ENCODE assay signal across 1 cellular context in the genomic region with DNA sequence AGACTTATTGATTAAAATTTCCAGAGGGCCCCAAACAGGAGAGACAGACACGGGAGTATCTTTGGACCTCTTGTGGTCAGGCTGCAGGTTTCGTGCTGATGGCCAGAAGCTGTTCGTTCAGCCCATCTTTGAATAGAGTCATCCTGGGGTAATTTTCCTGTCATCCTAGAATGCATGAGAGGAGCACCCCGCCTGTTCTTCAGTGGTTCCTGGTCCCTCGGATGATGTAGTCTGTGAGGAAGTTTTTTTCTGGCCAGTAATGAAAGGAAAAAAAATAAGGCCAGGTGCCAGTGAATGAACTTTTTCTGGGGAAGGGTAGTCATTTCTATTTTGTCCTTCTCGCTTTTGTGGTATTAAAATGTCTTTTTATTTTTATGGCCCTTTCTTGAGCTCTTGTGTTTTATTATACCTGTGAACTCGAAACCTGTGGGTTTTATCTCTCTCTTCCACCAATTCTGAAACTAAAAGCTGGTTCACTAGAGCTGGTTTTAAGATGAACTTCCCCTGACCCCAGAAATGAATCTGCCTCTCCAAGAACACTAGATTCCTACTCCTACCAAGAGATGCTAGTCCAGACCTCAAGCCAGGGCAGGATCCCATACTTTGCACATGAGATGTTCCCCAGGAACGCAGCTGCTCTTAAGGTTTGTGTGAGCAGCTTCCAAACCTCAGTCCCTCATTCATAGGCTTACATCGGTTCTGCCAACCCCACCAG.
TF ChIP-seq lines count a peak whose summit lies in the region.

No MANE protein-coding gene starts in this region.

TF ChIP-seq in H1, 55 proteins besides CTCF, POLR2A, EP300 and RAD21 (continued from another document):
- TF ChIP-seq, protein P1, sequence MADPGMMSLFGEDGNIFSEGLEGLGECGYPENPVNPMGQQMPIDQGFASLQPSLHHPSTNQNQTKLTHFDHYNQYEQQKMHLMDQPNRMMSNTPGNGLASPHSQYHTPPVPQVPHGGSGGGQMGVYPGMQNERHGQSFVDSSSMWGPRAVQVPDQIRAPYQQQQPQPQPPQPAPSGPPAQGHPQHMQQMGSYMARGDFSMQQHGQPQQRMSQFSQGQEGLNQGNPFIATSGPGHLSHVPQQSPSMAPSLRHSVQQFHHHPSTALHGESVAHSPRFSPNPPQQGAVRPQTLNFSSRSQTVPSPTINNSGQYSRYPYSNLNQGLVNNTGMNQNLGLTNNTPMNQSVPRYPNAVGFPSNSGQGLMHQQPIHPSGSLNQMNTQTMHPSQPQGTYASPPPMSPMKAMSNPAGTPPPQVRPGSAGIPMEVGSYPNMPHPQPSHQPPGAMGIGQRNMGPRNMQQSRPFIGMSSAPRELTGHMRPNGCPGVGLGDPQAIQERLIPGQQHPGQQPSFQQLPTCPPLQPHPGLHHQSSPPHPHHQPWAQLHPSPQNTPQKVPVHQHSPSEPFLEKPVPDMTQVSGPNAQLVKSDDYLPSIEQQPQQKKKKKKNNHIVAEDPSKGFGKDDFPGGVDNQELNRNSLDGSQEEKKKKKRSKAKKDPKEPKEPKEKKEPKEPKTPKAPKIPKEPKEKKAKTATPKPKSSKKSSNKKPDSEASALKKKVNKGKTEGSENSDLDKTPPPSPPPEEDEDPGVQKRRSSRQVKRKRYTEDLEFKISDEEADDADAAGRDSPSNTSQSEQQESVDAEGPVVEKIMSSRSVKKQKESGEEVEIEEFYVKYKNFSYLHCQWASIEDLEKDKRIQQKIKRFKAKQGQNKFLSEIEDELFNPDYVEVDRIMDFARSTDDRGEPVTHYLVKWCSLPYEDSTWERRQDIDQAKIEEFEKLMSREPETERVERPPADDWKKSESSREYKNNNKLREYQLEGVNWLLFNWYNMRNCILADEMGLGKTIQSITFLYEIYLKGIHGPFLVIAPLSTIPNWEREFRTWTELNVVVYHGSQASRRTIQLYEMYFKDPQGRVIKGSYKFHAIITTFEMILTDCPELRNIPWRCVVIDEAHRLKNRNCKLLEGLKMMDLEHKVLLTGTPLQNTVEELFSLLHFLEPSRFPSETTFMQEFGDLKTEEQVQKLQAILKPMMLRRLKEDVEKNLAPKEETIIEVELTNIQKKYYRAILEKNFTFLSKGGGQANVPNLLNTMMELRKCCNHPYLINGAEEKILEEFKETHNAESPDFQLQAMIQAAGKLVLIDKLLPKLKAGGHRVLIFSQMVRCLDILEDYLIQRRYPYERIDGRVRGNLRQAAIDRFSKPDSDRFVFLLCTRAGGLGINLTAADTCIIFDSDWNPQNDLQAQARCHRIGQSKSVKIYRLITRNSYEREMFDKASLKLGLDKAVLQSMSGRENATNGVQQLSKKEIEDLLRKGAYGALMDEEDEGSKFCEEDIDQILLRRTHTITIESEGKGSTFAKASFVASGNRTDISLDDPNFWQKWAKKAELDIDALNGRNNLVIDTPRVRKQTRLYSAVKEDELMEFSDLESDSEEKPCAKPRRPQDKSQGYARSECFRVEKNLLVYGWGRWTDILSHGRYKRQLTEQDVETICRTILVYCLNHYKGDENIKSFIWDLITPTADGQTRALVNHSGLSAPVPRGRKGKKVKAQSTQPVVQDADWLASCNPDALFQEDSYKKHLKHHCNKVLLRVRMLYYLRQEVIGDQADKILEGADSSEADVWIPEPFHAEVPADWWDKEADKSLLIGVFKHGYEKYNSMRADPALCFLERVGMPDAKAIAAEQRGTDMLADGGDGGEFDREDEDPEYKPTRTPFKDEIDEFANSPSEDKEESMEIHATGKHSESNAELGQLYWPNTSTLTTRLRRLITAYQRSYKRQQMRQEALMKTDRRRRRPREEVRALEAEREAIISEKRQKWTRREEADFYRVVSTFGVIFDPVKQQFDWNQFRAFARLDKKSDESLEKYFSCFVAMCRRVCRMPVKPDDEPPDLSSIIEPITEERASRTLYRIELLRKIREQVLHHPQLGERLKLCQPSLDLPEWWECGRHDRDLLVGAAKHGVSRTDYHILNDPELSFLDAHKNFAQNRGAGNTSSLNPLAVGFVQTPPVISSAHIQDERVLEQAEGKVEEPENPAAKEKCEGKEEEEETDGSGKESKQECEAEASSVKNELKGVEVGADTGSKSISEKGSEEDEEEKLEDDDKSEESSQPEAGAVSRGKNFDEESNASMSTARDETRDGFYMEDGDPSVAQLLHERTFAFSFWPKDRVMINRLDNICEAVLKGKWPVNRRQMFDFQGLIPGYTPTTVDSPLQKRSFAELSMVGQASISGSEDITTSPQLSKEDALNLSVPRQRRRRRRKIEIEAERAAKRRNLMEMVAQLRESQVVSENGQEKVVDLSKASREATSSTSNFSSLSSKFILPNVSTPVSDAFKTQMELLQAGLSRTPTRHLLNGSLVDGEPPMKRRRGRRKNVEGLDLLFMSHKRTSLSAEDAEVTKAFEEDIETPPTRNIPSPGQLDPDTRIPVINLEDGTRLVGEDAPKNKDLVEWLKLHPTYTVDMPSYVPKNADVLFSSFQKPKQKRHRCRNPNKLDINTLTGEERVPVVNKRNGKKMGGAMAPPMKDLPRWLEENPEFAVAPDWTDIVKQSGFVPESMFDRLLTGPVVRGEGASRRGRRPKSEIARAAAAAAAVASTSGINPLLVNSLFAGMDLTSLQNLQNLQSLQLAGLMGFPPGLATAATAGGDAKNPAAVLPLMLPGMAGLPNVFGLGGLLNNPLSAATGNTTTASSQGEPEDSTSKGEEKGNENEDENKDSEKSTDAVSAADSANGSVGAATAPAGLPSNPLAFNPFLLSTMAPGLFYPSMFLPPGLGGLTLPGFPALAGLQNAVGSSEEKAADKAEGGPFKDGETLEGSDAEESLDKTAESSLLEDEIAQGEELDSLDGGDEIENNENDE (IDR thresholded peaks at IDR 0.05; ENCODE audit: insufficient replicate concordance, low read length) = no peak
- TF ChIP-seq KDM1A (IDR thresholded peaks at IDR 0.05; ENCODE audit: borderline replicate concordance, low read length) (no peak), RXRA (IDR thresholded peaks at IDR 0.05; ENCODE audit: insufficient read depth, low read depth, low read length) (no peak), CBX8 (IDR thresholded peaks at IDR 0.05; ENCODE audit: borderline replicate concordance, low read depth, low read length) (no peak)
